ENCODE assay signal across 8 cellular contexts in the genomic region with DNA sequence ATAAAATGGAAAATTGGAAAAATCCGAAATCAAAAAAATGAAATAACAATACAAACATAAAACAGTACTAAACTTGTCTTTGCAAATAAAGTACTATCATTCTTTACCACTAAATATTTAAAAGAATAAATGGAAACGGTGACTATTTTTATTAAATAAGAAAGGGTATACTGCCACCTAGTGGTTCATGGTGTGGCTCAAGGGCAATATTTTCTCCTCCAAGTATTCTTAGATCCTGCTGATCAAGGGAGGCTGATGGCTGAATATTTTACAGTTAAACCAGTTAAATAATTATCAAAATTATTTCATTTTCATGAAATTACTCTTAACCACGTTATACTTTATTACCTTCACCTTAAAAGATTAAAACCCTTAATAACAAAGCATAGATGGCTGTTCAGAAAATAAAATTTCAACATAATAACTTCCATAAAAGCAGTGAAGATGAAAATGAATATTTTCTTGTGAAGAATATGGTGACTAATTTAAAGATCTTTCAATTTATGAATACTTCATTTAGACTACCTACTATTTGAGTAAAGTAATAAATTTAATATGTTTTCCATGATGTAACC.
DNase-seq lines count a peak whose midpoint lies in the region; TF ChIP-seq lines count a peak whose summit lies in the region.

No MANE protein-coding gene starts in this region.

- H3K27ac ChIP-seq in brain microvascular endothelial cell = no peak overlapping the region
- no peak overlapping the region for H3K27ac ChIP-seq in liver (ENCODE audit: low read depth in 1 of 2, low read length in 2 of 2)

- H3K36me3 ChIP-seq in brain microvascular endothelial cell (replicated peaks) (no peaks in the 10 kb centered on the region), liver (ENCODE audit: control insufficient read depth in 4 of 4, insufficient read depth in 3 of 4, low read depth in 1 of 4, low read length in 3 of 4) (no peaks in the 10 kb centered on the region)

- DNase-seq in DMS 273 (lab: John Stamatoyannopoulos, UW; ENCODE audit: unreplicated experiment) (peak; percentile 72), DMS 273 treated with DMSO at 0.1 percent for 48 hours (lab: John Stamatoyannopoulos, UW) (no peak), HK-2 (ENCODE audit: unreplicated experiment) (peak; percentile 1), NCI-H82 (lab: John Stamatoyannopoulos, UW) (peak; percentile 77), brain microvascular endothelial cell (peak; percentile 24), GOT3 (lab: John Stamatoyannopoulos, UW) (no peak)
- no peak for DNase-seq in activated effector memory CD4-positive, alpha-beta T cell treated with Interleukin-2 at 50 U/mL for 16 hours

- peak; percentile 78 to 79 for TF ChIP-seq RAD21 in liver (IDR thresholded peaks at IDR 0.05)

- H3K27me3 ChIP-seq in brain microvascular endothelial cell (replicated peaks) = no peaks in the 10 kb centered on the region
- H3K27me3 ChIP-seq in liver (ENCODE audit: control insufficient read depth in 4 of 4, insufficient read depth in 4 of 4, low read length in 3 of 4) = no peaks in the 10 kb centered on the region

- in situ Hi-C loops in brain microvascular endothelial cell (cut with HindIII; ENCODE audit: low pct_ligation_motif_present, low sequenced_read_pairs) = no loop called here

- H3K4me3 ChIP-seq in brain microvascular endothelial cell (ENCODE audit: low read depth, low read length) (no peak overlapping the region), liver (ENCODE audit: low read depth in 1 of 3, low read length in 3 of 3) (no peak overlapping the region)

- TF ChIP-seq CTCF in brain microvascular endothelial cell (IDR thresholded peaks at IDR 0.05; ENCODE audit: low read depth, low read length, missing control alignments) (peak; percentile 61), liver (IDR thresholded peaks at IDR 0.05; ENCODE audit: low read depth, low read length, missing input control) (peak; percentile 80)

- H3K4me1 ChIP-seq in liver (ENCODE audit: control insufficient read depth in 4 of 4, insufficient read depth in 4 of 4, low read length in 3 of 4) = no peaks in the 10 kb centered on the region

- H3K9ac ChIP-seq in liver (ENCODE audit: low read depth in 1 of 2, low read length in 2 of 2) = no peak overlapping the region

- WGBS in liver = 0% methylated on average over 3 of the region's 3 CpGs

- H3K9me3 ChIP-seq in liver (ENCODE audit: control insufficient read depth in 4 of 4, low read length in 3 of 4) = no peaks in the 10 kb centered on the region

TF ChIP-seq in liver, 16 proteins besides CTCF, POLR2A, EP300 and RAD21:
- TF ChIP-seq GABPA (IDR thresholded peaks at IDR 0.05 in 1 of 2, conservative IDR thresholded peaks at IDR 0.05 in 1 of 2) (no peak), EGR1 (IDR thresholded peaks at IDR 0.05; ENCODE audit: low read depth in 2 of 2) (no peak), YY1 (IDR thresholded peaks at IDR 0.05) (no peak), HNF4A (conservative IDR thresholded peaks at IDR 0.05) (no peak), RXRA (IDR thresholded peaks at IDR 0.05) (no peak), TAF1 (conservative IDR thresholded peaks at IDR 0.05) (no peak), FOXA1 (IDR thresholded peaks at IDR 0.05) (no peak), NR2F2 (IDR thresholded peaks at IDR 0.05) (no peak), FOXA2 (IDR thresholded peaks at IDR 0.05) (no peak), JUND (IDR thresholded peaks at IDR 0.05) (no peak), SP1 (IDR thresholded peaks at IDR 0.05) (no peak), HNF4G (IDR thresholded peaks at IDR 0.05) (no peak)
- TF ChIP-seq, protein P1, sequence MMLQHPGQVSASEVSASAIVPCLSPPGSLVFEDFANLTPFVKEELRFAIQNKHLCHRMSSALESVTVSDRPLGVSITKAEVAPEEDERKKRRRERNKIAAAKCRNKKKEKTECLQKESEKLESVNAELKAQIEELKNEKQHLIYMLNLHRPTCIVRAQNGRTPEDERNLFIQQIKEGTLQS (IDR thresholded peaks at IDR 0.05) = no peak
- TF ChIP-seq, protein P2, sequence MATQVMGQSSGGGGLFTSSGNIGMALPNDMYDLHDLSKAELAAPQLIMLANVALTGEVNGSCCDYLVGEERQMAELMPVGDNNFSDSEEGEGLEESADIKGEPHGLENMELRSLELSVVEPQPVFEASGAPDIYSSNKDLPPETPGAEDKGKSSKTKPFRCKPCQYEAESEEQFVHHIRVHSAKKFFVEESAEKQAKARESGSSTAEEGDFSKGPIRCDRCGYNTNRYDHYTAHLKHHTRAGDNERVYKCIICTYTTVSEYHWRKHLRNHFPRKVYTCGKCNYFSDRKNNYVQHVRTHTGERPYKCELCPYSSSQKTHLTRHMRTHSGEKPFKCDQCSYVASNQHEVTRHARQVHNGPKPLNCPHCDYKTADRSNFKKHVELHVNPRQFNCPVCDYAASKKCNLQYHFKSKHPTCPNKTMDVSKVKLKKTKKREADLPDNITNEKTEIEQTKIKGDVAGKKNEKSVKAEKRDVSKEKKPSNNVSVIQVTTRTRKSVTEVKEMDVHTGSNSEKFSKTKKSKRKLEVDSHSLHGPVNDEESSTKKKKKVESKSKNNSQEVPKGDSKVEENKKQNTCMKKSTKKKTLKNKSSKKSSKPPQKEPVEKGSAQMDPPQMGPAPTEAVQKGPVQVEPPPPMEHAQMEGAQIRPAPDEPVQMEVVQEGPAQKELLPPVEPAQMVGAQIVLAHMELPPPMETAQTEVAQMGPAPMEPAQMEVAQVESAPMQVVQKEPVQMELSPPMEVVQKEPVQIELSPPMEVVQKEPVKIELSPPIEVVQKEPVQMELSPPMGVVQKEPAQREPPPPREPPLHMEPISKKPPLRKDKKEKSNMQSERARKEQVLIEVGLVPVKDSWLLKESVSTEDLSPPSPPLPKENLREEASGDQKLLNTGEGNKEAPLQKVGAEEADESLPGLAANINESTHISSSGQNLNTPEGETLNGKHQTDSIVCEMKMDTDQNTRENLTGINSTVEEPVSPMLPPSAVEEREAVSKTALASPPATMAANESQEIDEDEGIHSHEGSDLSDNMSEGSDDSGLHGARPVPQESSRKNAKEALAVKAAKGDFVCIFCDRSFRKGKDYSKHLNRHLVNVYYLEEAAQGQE (IDR thresholded peaks at IDR 0.05) = no peak

Comparison
In these comparisons a context has a peak if more than half of its experiments do, and no peak if none do; other contexts are left out.
1. DNase-seq: peak in DMS 273 (single experiment), HK-2 (single experiment), NCI-H82 (single experiment) and brain microvascular endothelial cell (single experiment); none in DMS 273 treated with DMSO at 0.1 percent for 48 hours (single experiment), GOT3 (single experiment) and activated effector memory CD4-positive, alpha-beta T cell treated with Interleukin-2 at 50 U/mL for 16 hours (single experiment).